ENCODE assay signal across 14 cellular contexts in the genomic region with DNA sequence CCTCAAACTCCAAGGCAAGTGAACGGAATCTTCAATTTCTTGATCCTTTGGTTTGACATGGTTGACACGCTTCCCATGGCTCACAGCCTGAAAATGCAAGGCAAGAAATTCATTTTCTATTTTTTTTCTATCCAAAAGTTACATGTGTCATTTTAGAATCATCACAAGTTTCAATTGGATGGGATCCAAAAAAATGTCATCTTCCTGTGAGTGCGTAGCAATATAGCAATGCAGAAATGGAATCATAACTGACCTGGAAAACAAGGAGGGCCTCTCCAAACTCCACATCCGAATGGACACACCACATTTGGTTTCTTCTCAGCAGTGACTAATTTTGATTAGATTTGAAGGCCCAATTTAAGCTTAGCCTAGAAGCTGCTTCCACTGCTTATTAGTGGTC.
"Had no signal": no experiment of that assay in that cellular context is flagged by ENCODE, and none has a peak within 500 bp of the region (broad histone marks: within the 10 kb centered on the region; RNA-seq: fewer than 3 reads in every experiment).

No MANE protein-coding gene starts in this region.

- H3K27ac ChIP-seq: right lobe of liver, upper lobe of left lung had no signal

- DNase-seq: activated CD4-positive, alpha-beta T cell treated with anti-CD3 and anti-CD28 coated beads, Interleukin-2, amount 10 ng/mL, durations not matched to agents 24 days and 14 days; activated CD4-positive, CD25-positive, alpha-beta regulatory T cell; activated CD8-positive, alpha-beta memory T cell treated with anti-CD3 and anti-CD28 coated beads, Interleukin-2, amount 50 U/mL, for 4 hours; activated CD8-positive, alpha-beta T cell treated with anti-CD3 and anti-CD28 coated beads, Interleukin-2, amount 10 ng/mL, durations not matched to agents 7 days and 5 days; activated effector memory CD4-positive, alpha-beta T cell treated with anti-CD3 and anti-CD28 coated beads, Interleukin-2, amount 50 U/mL, for 16 hours; activated T-cell treated with anti-CD3 and anti-CD28 coated beads, Interleukin-2, amount 50 U/mL, for 48 hours; cerebellar nuclear complex; effector CD8-positive, alpha-beta T cell; right lobe of liver; stimulated activated naive CD8-positive, alpha-beta T cell treated with anti-CD3 and anti-CD28 coated beads, Interleukin-15, amount 100 ng/mL, for 72 hours; upper lobe of left lung had no signal

- ATAC-seq: activated CD8-positive, alpha-beta T cell treated with anti-CD3 and anti-CD28 coated beads, Interleukin-2, amount 10 ng/mL, durations not matched to agents 7 days and 5 days; stimulated activated naive CD8-positive, alpha-beta T cell treated with anti-CD3 and anti-CD28 coated beads, Interleukin-15, amount 100 ng/mL, for 72 hours had no signal

- H3K4me1 Mint-ChIP-seq: activated CD4-positive, alpha-beta T cell treated with anti-CD3 and anti-CD28 coated beads, Interleukin-2, amount 10 ng/mL, durations not matched to agents 24 days and 14 days; activated naive CD4-positive, alpha-beta T cell treated with anti-CD3 and anti-CD28 coated beads, Interleukin-2, amount 50 U/mL, for 24 hours; stimulated activated naive CD8-positive, alpha-beta T cell treated with anti-CD3 and anti-CD28 coated beads, Interleukin-15, amount 100 ng/mL, for 72 hours had no signal

- H3K9me3 Mint-ChIP-seq: activated CD4-positive, alpha-beta T cell treated with anti-CD3 and anti-CD28 coated beads, Interleukin-2, amount 10 ng/mL, durations not matched to agents 24 days and 14 days; activated naive CD4-positive, alpha-beta T cell treated with anti-CD3 and anti-CD28 coated beads, Interleukin-2, amount 50 U/mL, for 24 hours; nephron; stimulated activated naive CD8-positive, alpha-beta T cell treated with anti-CD3 and anti-CD28 coated beads, Interleukin-15, amount 100 ng/mL, for 72 hours had no signal

- FAIRE-seq: endothelial cell of umbilical vein had no signal

- H3K36me3 Mint-ChIP-seq: activated naive CD4-positive, alpha-beta T cell treated with anti-CD3 and anti-CD28 coated beads, Interleukin-2, amount 50 U/mL, for 24 hours had no signal

- H3K4me1 ChIP-seq: right lobe of liver, upper lobe of left lung had no signal

- H3K4me3 Mint-ChIP-seq: activated CD4-positive, alpha-beta T cell treated with anti-CD3 and anti-CD28 coated beads, Interleukin-2, amount 10 ng/mL, durations not matched to agents 24 days and 14 days; activated CD8-positive, alpha-beta T cell treated with anti-CD3 and anti-CD28 coated beads, Interleukin-2, amount 10 ng/mL, durations not matched to agents 7 days and 5 days; activated naive CD4-positive, alpha-beta T cell treated with anti-CD3 and anti-CD28 coated beads, Interleukin-2, amount 50 U/mL, for 24 hours; nephron; stimulated activated naive CD8-positive, alpha-beta T cell treated with anti-CD3 and anti-CD28 coated beads, Interleukin-15, amount 100 ng/mL, for 72 hours had no signal

- H3K9me3 ChIP-seq: right lobe of liver, upper lobe of left lung had no signal

- H3K27me3 ChIP-seq: right lobe of liver, upper lobe of left lung had no signal

- H3K4me3 ChIP-seq: right lobe of liver, upper lobe of left lung had no signal

- H3K27ac Mint-ChIP-seq: activated CD4-positive, alpha-beta T cell treated with anti-CD3 and anti-CD28 coated beads, Interleukin-2, amount 10 ng/mL, durations not matched to agents 24 days and 14 days; activated CD8-positive, alpha-beta T cell treated with anti-CD3 and anti-CD28 coated beads, Interleukin-2, amount 10 ng/mL, durations not matched to agents 7 days and 5 days; activated naive CD4-positive, alpha-beta T cell treated with anti-CD3 and anti-CD28 coated beads, Interleukin-2, amount 50 U/mL, for 24 hours; nephron; stimulated activated naive CD8-positive, alpha-beta T cell treated with anti-CD3 and anti-CD28 coated beads, Interleukin-15, amount 100 ng/mL, for 72 hours had no signal

- H3K36me3 ChIP-seq: right lobe of liver, upper lobe of left lung had no signal
